Comparison of ENCODE assay signal across 1 cellular context in genomic region chr2:27408601-27409320, GRCh38.
TF ChIP-seq lines count a peak whose summit lies in the region.

No MANE protein-coding gene starts in this region.

TF ChIP-seq in GM23338, 12 proteins besides CTCF, POLR2A, EP300 and RAD21 (continued from another document):
- TF ChIP-seq ZNF462 (CRISPR knock-in tag; IDR thresholded peaks at IDR 0.05) (no peak), EZH2phosphoT487 (IDR thresholded peaks at IDR 0.05; ENCODE audit: unreplicated experiment) (no peak), ZNF114 (CRISPR knock-in tag; IDR thresholded peaks at IDR 0.05) (no peak)
